20 cellular contexts compared by ENCODE assay signal in the genomic region with DNA sequence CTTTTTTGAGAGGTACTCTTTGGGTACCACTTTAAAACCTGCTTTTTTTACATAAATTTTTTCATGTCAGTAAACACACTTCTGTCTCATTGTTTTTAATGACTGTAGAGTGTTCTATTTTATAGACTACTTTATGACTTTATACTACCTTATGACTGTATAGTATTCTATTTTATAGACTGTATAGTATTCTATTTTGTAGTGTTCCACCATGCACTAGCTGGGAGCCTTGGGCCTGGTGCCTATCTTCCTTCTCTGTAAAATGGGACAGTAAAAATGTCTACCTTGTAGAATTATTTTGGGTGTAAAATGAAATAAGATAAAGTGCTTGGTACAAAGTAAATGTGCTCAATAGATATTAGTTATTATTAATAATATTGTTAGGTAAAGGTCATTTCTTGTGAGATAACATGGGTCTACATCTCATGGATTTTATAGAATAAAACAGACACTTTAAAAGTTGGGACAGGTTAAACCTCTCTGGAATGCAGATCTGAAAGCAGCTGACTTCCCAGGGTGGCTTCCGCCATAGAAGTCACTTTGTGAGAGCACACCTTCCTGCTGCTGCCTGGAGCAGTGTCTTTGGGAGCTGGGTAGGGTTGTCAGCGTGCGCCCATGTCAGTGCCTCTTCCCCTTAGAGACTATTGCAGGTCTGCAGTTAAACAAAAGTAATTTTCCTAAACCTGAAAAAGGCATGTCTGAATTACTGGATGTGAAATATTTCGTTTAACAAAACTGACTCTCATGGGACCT. TPM values are rescaled to one million over a fixed set of nuclear protein-coding genes. Genes with fewer than 3 reads are reported as not detected.
DNase-seq lines count a peak whose midpoint lies in the region; ATAC-seq and TF ChIP-seq lines count a peak whose summit lies in the region.
"Had no signal": no experiment of that assay in that cellular context is flagged by ENCODE, and none has a peak within 500 bp of the region (broad histone marks: within the 10 kb centered on the region; RNA-seq: fewer than 3 reads in every experiment).

No MANE protein-coding gene starts in this region.

- H3K4me1 Mint-ChIP-seq in endothelial cell (ENCODE audit: unreplicated experiment), result peaks cover 63% of the 10 kb centered on the region

- 72 to 79% (median 76%) methylated on average over 4 of the region's 4 CpGs for WGBS in heart left ventricle, 4 donors
- WGBS in psoas muscle, 3 donors, result 77 to 90% (median 86%) methylated on average over 4 of the region's 4 CpGs

- H3K9me3 Mint-ChIP-seq in endothelial cell (ENCODE audit: unreplicated experiment), result no peaks in the 10 kb centered on the region
- no peaks in the 10 kb centered on the region for H3K9me3 Mint-ChIP-seq in activated naive CD4-positive, alpha-beta T cell treated with anti-CD3 and anti-CD28 coated beads, Interleukin-2, amount 50 U/mL, for 72 hours

- no peaks in the 10 kb centered on the region for H3K36me3 ChIP-seq in heart left ventricle
- no peaks in the 10 kb centered on the region for H3K36me3 ChIP-seq in H7 (replicated peaks; ENCODE audit: control insufficient read depth, insufficient read depth, low read length)
- no peaks in the 10 kb centered on the region for H3K36me3 ChIP-seq in psoas muscle (ENCODE audit: insufficient read depth in 1 of 2, low read depth in 1 of 2)

- H3K27me3 ChIP-seq in heart left ventricle (no peaks in the 10 kb centered on the region), H7 (ENCODE audit: control insufficient read depth, insufficient read depth, low read length) (no peaks in the 10 kb centered on the region), psoas muscle (ENCODE audit: insufficient read depth in 3 of 3, low read length in 2 of 3) (no peaks in the 10 kb centered on the region)

- H3K9me3 ChIP-seq in heart left ventricle (no peaks in the 10 kb centered on the region), psoas muscle (no peaks in the 10 kb centered on the region)

- TF ChIP-seq CTCF in heart left ventricle (IDR thresholded peaks at IDR 0.05) (no peak), endothelial cell (IDR thresholded peaks at IDR 0.05; ENCODE audit: unreplicated experiment) (no peak), psoas muscle (IDR thresholded peaks at IDR 0.05) (no peak), GM20000 (IDR thresholded peaks at IDR 0.05; ENCODE audit: extremely low read depth, missing control alignments) (no peak)

- H3K27me3 Mint-ChIP-seq in endothelial cell (ENCODE audit: unreplicated experiment), result peaks cover 10% of the 10 kb centered on the region

- intact Hi-C loops in heart left ventricle (cut with DNase I), result no loop called here
- intact Hi-C loops in left cardiac atrium (cut with DNase I), result no loop called here
- intact Hi-C loops in psoas muscle (cut with DNase I), result no loop called here

- H3K27ac ChIP-seq in heart left ventricle, result peak overlapping the region in 10 of 12 donors; percentile 14 to 89 (median 84)
- peak overlapping the region; percentile 58 for H3K27ac ChIP-seq in psoas muscle
- H3K27ac ChIP-seq: C4-2B, KMS-11 had no signal

- H3K36me3 Mint-ChIP-seq in endothelial cell (ENCODE audit: low read depth, unreplicated experiment), result peaks cover 9% of the 10 kb centered on the region
- H3K36me3 Mint-ChIP-seq in activated naive CD4-positive, alpha-beta T cell treated with anti-CD3 and anti-CD28 coated beads, Interleukin-2, amount 50 U/mL, for 72 hours, result no peaks in the 10 kb centered on the region

- H3K4me3 ChIP-seq in heart left ventricle (no peak overlapping the region), H7 (ENCODE audit: insufficient read depth, low read depth, low read length) (no peak overlapping the region), psoas muscle (no peak overlapping the region)

- no peak for TF ChIP-seq POLR2A in heart left ventricle (IDR thresholded peaks at IDR 0.05)

- peak overlapping the region; percentile 48 for H3K27ac Mint-ChIP-seq in endothelial cell (ENCODE audit: unreplicated experiment)
- no peak overlapping the region for H3K27ac Mint-ChIP-seq in activated naive CD4-positive, alpha-beta T cell treated with anti-CD3 and anti-CD28 coated beads, Interleukin-2, amount 50 U/mL, for 72 hours

- DNase-seq in heart left ventricle, result no peak
- DNase-seq in left cardiac atrium, result no peak
- DNase-seq in H7, result peak; percentile 64
- no peak for DNase-seq in endothelial cell (ENCODE audit: low spot score)
- DNase-seq in psoas muscle, result no peak
- no peak for DNase-seq in activated naive CD4-positive, alpha-beta T cell treated with anti-CD3 and anti-CD28 coated beads, Interleukin-2, amount 50 U/mL, for 72 hours (ENCODE audit: low spot score in 2 of 2)
- no peak for DNase-seq in GM20000 (ENCODE audit: low spot score)
- DNase-seq: 8988T; EL; HCEC 1CT; NCI-H1092 treated with DMSO at 0.1 percent for 48 hours; NCI-H1436 treated with DMSO at 0.1 percent for 48 hours; NCI-H2029; NCI-H226; NCI-H510A treated with DMSO at 0.1 percent for 48 hours; NCI-H748 treated with DMSO at 0.1 percent for 48 hours; NK-92 treated with Interleukin-12 subunit alpha and Interleukin-12 subunit beta, amount 100 ng/mL, for 24 hours had no signal

- ATAC-seq in heart left ventricle, result no peak
- no peak for ATAC-seq in left cardiac atrium
- no peak for ATAC-seq in psoas muscle
- ATAC-seq in HG03378 (IDR thresholded peaks at IDR 0.05; ENCODE audit: unreplicated experiment), result no peak
- ATAC-seq in activated naive CD4-positive, alpha-beta T cell treated with anti-CD3 and anti-CD28 coated beads, Interleukin-2, amount 50 U/mL, for 72 hours, result no peak

- peaks cover 16 to 87% (median 74%) of the 10 kb centered on the region in 12 donors for H3K4me1 ChIP-seq in heart left ventricle
- peaks cover 76% of the 10 kb centered on the region for H3K4me1 ChIP-seq in psoas muscle

- no peak overlapping the region for H3K4me3 Mint-ChIP-seq in endothelial cell (ENCODE audit: unreplicated experiment)

RNA-seq across cellular contexts. Expression of gene CCNY, which starts 31.0 kb away (rescaled TPM):
- total RNA-seq in heart left ventricle (100 to 1,000 TPM in 1 of 9 donors, 10 to 100 TPM in 8; 39.7 to 106 (median 81.6) TPM), left cardiac atrium (10 to 100 TPM; 59.3 to 76.5 TPM), endothelial cell (ENCODE audit: unreplicated experiment) (169 TPM), psoas muscle (10 to 100 TPM; 47.0 to 55.8 (median 50.5) TPM)
- polyA plus RNA-seq in heart left ventricle (10 to 100 TPM; 26.4 to 38.6 TPM), psoas muscle (10 to 100 TPM; 21.2 to 40.8 (median 24.3) TPM)
- 33.7 and 49.7 TPM in 2 replicates for total RNA-seq in H7 (2014; rRNA removed; shearing (Covaris generic))
- 10 to 100 TPM; 31.4 to 44.2 TPM for total RNA-seq in activated naive CD4-positive, alpha-beta T cell treated with anti-CD3 and anti-CD28 coated beads, Interleukin-2, amount 50 U/mL, for 72 hours
